ENCODE assay signal across 9 cellular contexts in genomic region chr16:74724820-74725549, GRCh38. TPM values are rescaled to one million over a fixed set of nuclear protein-coding genes. Genes with fewer than 3 reads are reported as not detected.
DNase-seq lines count a peak whose midpoint lies in the region; ATAC-seq and TF ChIP-seq lines count a peak whose summit lies in the region.
"Had no signal": no experiment of that assay in that cellular context is flagged by ENCODE, and none has a peak within 500 bp of the region (broad histone marks: within the 10 kb centered on the region; RNA-seq: fewer than 3 reads in every experiment).

No MANE protein-coding gene starts in this region.

- in situ Hi-C loops in transverse colon (cut with MboI; ENCODE audit: low pct_ligation_motif_present in 1 of 4, low pct_unique_long_range_greater_than_20kb in 1 of 4, low sequenced_read_pairs in 3 of 4) (loop anchor here in 3 of 4 donors (25.0 kb wide), 2 partner anchors 137 to 387 kb away; partner anchors contain the start of gene LDHD (in 1 of the 3)), GM13976 (cut with MboI; ENCODE audit: low sequenced_read_pairs, unreplicated experiment) (loop anchor here (25.0 kb wide), 2 partner anchors 137 to 387 kb away; partner anchors contain the start of gene LDHD)

- TF ChIP-seq POLR2A in transverse colon (IDR thresholded peaks at IDR 0.05), result no peak

- peaks cover 5 to 25% (median 8%) of the 10 kb centered on the region in 4 donors for H3K4me1 ChIP-seq in transverse colon
- H3K4me1 ChIP-seq: prostate gland had no signal

- no peaks in the 10 kb centered on the region for H3K36me3 Mint-ChIP-seq in brain
- no peaks in the 10 kb centered on the region for H3K36me3 Mint-ChIP-seq in activated CD8-positive, alpha-beta T cell treated with anti-CD3 and anti-CD28 coated beads, Interleukin-2, amount 10 ng/mL, durations not matched to agents 7 days and 5 days (ENCODE audit: low read depth)

- H3K4me1 Mint-ChIP-seq in brain, result peaks cover 19% of the 10 kb centered on the region
- peaks cover 8% of the 10 kb centered on the region for H3K4me1 Mint-ChIP-seq in activated CD8-positive, alpha-beta T cell treated with anti-CD3 and anti-CD28 coated beads, Interleukin-2, amount 10 ng/mL, durations not matched to agents 7 days and 5 days (ENCODE audit: low read depth)

- H3K27ac ChIP-seq in layer of hippocampus (ENCODE audit: low read depth, low read length), result peak overlapping the region; percentile 98
- H3K27ac ChIP-seq in transverse colon, result peak overlapping the region in 3 of 4 donors; percentile 17 to 57 (median 55)
- H3K27ac ChIP-seq: prostate gland had no signal

- no peaks in the 10 kb centered on the region for H3K9me3 ChIP-seq in transverse colon
- H3K9me3 ChIP-seq: prostate gland had no signal

- peaks cover 10% of the 10 kb centered on the region for H3K27me3 Mint-ChIP-seq in brain
- H3K27me3 Mint-ChIP-seq in activated CD8-positive, alpha-beta T cell treated with anti-CD3 and anti-CD28 coated beads, Interleukin-2, amount 10 ng/mL, durations not matched to agents 7 days and 5 days (ENCODE audit: low read depth), result no peaks in the 10 kb centered on the region

- POLR2A ChIA-PET in activated CD8-positive, alpha-beta T cell treated with anti-CD3 and anti-CD28 coated beads, Interleukin-2, amount 10 ng/mL, durations not matched to agents 7 days and 5 days (lab: Charles Lee), result interaction anchor here (1.4 kb wide), 1 partner anchor 58 kb away, joined by 3 read pairs; the partner anchor contains the start of gene RFWD3

- H3K27ac Mint-ChIP-seq in brain, result peak overlapping the region in 3 of 5 experiments; percentile 24 to 87 (median 63)
- H3K27ac Mint-ChIP-seq in activated CD8-positive, alpha-beta T cell treated with anti-CD3 and anti-CD28 coated beads, Interleukin-2, amount 10 ng/mL, durations not matched to agents 7 days and 5 days, result no peak overlapping the region

- DNase-seq in HPDE6-E6E7 (ENCODE audit: extremely low spot score), result peak; percentile 98
- DNase-seq in transverse colon, result no peak
- no peak for DNase-seq in activated CD8-positive, alpha-beta T cell treated with anti-CD3 and anti-CD28 coated beads, Interleukin-2, amount 10 ng/mL, durations not matched to agents 7 days and 5 days
- DNase-seq in GM13976 (ENCODE audit: low spot score), result no peak
- DNase-seq: activated gamma-delta T cell treated with Interleukin-2 at 50 U/mL for 16 hours had no signal

- no peak overlapping the region for H3K4me3 ChIP-seq in transverse colon
- H3K4me3 ChIP-seq: prostate gland had no signal

- H3K4me3 Mint-ChIP-seq in brain, result no peak overlapping the region
- no peak overlapping the region for H3K4me3 Mint-ChIP-seq in activated CD8-positive, alpha-beta T cell treated with anti-CD3 and anti-CD28 coated beads, Interleukin-2, amount 10 ng/mL, durations not matched to agents 7 days and 5 days

- no peak for TF ChIP-seq EP300 in transverse colon (IDR thresholded peaks at IDR 0.05; ENCODE audit: low read depth)

- TF ChIP-seq CTCF in brain (conservative IDR thresholded peaks at IDR 0.05) (no peak), transverse colon (IDR thresholded peaks at IDR 0.05) (no peak), GM13976 (IDR thresholded peaks at IDR 0.05; ENCODE audit: borderline replicate concordance, control extremely low read depth, extremely low read depth, insufficient read depth, missing control alignments) (no peak)

- CTCF ChIA-PET in activated CD8-positive, alpha-beta T cell treated with anti-CD3 and anti-CD28 coated beads, Interleukin-2, amount 10 ng/mL, durations not matched to agents 7 days and 5 days (lab: Charles Lee), result interaction anchor here (1.7 kb wide), 1 partner anchor 17 kb away, joined by 5 read pairs; no protein-coding TSS in a partner anchor

- H3K36me3 ChIP-seq in transverse colon, result no peaks in the 10 kb centered on the region
- H3K36me3 ChIP-seq: prostate gland had no signal

- H3K27me3 ChIP-seq in layer of hippocampus (ENCODE audit: control insufficient read depth, insufficient read depth, low read length) (no peaks in the 10 kb centered on the region), transverse colon (no peaks in the 10 kb centered on the region)

- 89% methylated on average over 14 of the region's 19 CpGs; no CpG with 5 or more reads in 1 of the 2 donors for WGBS in transverse colon (ENCODE audit: low coverage in 1 of 2), 2 donors

- intact Hi-C loops in transverse colon (cut with DNase I; ENCODE audit: low total_unique reads), result loop anchor here (10.0 kb wide), 1 partner anchor 60 kb away; no protein-coding TSS in a partner anchor

- ATAC-seq in activated CD8-positive, alpha-beta T cell treated with anti-CD3 and anti-CD28 coated beads, Interleukin-2, amount 10 ng/mL, durations not matched to agents 7 days and 5 days, result no peak
- ATAC-seq in GM18502 (IDR thresholded peaks at IDR 0.05; ENCODE audit: poor library complexity, unreplicated experiment), result no peak

- peaks cover 3 to 4% (median 3%) of the 10 kb centered on the region in 5 experiments for H3K9me3 Mint-ChIP-seq in brain
- peaks cover 7% of the 10 kb centered on the region for H3K9me3 Mint-ChIP-seq in activated CD8-positive, alpha-beta T cell treated with anti-CD3 and anti-CD28 coated beads, Interleukin-2, amount 10 ng/mL, durations not matched to agents 7 days and 5 days (ENCODE audit: insufficient read depth)

RNA-seq across cellular contexts. Expression of gene MLKL, which starts 24.3 kb away (rescaled TPM):
- polyA plus RNA-seq in brain (ENCODE audit: insufficient read depth, low read depth, low replicate concordance), result 0.85 TPM
- 10 to 100 TPM; 17.1 to 62.5 (median 19.6) TPM for total RNA-seq in transverse colon
- 10 to 100 TPM; 29.5 to 31.3 TPM for total RNA-seq in activated CD8-positive, alpha-beta T cell treated with anti-CD3 and anti-CD28 coated beads, Interleukin-2, amount 10 ng/mL, durations not matched to agents 7 days and 5 days

RNA-seq across cellular contexts. Expression of gene FA2H, which starts 49.6 kb away (rescaled TPM):
- polyA plus RNA-seq in brain (ENCODE audit: insufficient read depth, low read depth, low replicate concordance), result 59.9 TPM
- 10 to 100 TPM; 20.1 to 80.8 (median 36.8) TPM for total RNA-seq in transverse colon
- not detected for total RNA-seq in activated CD8-positive, alpha-beta T cell treated with anti-CD3 and anti-CD28 coated beads, Interleukin-2, amount 10 ng/mL, durations not matched to agents 7 days and 5 days

RNA-seq across cellular contexts. Expression of gene RFWD3, which starts 58.3 kb away (rescaled TPM):
- 31.7 TPM for polyA plus RNA-seq in brain (ENCODE audit: insufficient read depth, low read depth, low replicate concordance)
- 10 to 100 TPM in 3 of 4 donors, 1 to 10 TPM in 1; 2.8 to 23.9 (median 19.2) TPM for total RNA-seq in transverse colon
- 100 to 1,000 TPM; 119 to 120 TPM for total RNA-seq in activated CD8-positive, alpha-beta T cell treated with anti-CD3 and anti-CD28 coated beads, Interleukin-2, amount 10 ng/mL, durations not matched to agents 7 days and 5 days

Comparison
In these comparisons a context has a peak if more than half of its experiments do, and no peak if none do; other contexts are left out.
1. RNA of gene FA2H, which starts 49.6 kb away (total RNA-seq): 20.1 to 80.8 TPM in transverse colon; not detected in activated CD8-positive, alpha-beta T cell treated with anti-CD3 and anti-CD28 coated beads, Interleukin-2, amount 10 ng/mL, durations not matched to agents 7 days and 5 days; every median in the first group is over 10 times any median in the second.
2. RNA of gene RFWD3, which starts 58.3 kb away (total RNA-seq): 119 to 120 TPM in activated CD8-positive, alpha-beta T cell treated with anti-CD3 and anti-CD28 coated beads, Interleukin-2, amount 10 ng/mL, durations not matched to agents 7 days and 5 days; 2.8 to 23.9 TPM in transverse colon; every median in the first group is over 4 times any median in the second.